Comparison of ENCODE assay signal across 12 cellular contexts in the genomic region with DNA sequence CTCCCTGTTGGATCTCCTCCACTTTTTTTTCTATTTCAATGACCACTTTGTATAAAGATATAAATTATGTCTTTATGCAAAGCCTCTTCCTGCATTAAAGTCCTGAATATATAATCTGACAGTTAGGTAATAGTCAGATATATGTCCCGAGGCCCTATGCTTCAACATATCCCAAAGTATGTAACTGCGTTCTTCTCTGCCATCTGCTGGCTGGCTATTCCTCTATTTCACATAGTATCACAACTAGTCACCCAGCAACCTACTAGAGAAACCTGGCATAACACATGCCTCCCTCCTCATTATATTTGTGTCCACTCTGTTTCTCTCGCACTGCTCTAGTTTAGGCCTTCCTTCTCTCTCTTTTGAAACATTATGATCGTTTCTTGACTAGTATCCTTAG.
DNase-seq lines count a peak whose midpoint lies in the region; TF ChIP-seq lines count a peak whose summit lies in the region.
"Had no signal": no experiment of that assay in that cellular context is flagged by ENCODE, and none has a peak within 500 bp of the region (broad histone marks: within the 10 kb centered on the region; RNA-seq: fewer than 3 reads in every experiment).

No MANE protein-coding gene starts in this region.

- H3K9ac ChIP-seq in mesendoderm (ENCODE audit: low read length), result no peak overlapping the region

- H3K36me3 ChIP-seq in mesendoderm (ENCODE audit: control insufficient read depth, insufficient read depth, low read length), result no peaks in the 10 kb centered on the region
- H3K36me3 ChIP-seq in tibial artery, result no peaks in the 10 kb centered on the region
- H3K36me3 ChIP-seq: prostate gland had no signal

- H3K4me3 ChIP-seq in mesendoderm (ENCODE audit: low read length) (no peak overlapping the region), tibial artery (no peak overlapping the region)
- H3K4me3 ChIP-seq: prostate gland had no signal

- H3K9me3 ChIP-seq in tibial artery, result no peaks in the 10 kb centered on the region
- H3K9me3 ChIP-seq: prostate gland had no signal

- H3K4ac ChIP-seq in mesendoderm (ENCODE audit: low read depth, low read length), result no peak overlapping the region

- peak; percentile 30; the same call in 1 of the 2 replicates for TF ChIP-seq CTCF in LNCAP (IDR thresholded peaks at IDR 0.05)
- TF ChIP-seq CTCF in tibial artery (IDR thresholded peaks at IDR 0.05), result no peak
- no peak for TF ChIP-seq CTCF in GM20000 (IDR thresholded peaks at IDR 0.05; ENCODE audit: extremely low read depth, missing control alignments)
- no peak for TF ChIP-seq CTCF in GM10248 (IDR thresholded peaks at IDR 0.05; ENCODE audit: control extremely low read depth, extremely low read depth, low read depth, missing control alignments)

- H3K18ac ChIP-seq in mesendoderm (ENCODE audit: low read length), result no peak overlapping the region

- intact Hi-C loops in tibial artery (cut with DNase I; ENCODE audit: low total_unique reads), result no loop called here

- no peak overlapping the region for H3K23ac ChIP-seq in mesendoderm (ENCODE audit: low read length)

- H4K5ac ChIP-seq in mesendoderm (ENCODE audit: low read length), result no peak overlapping the region

- no peak overlapping the region for H3K56ac ChIP-seq in mesendoderm (ENCODE audit: low read length)

- H3K79me2 ChIP-seq in mesendoderm (ENCODE audit: control insufficient read depth, insufficient read depth, low read length), result no peaks in the 10 kb centered on the region

- no peak overlapping the region for H2AK5ac ChIP-seq in mesendoderm (ENCODE audit: low read length)

- H3K4me1 ChIP-seq in mesendoderm (ENCODE audit: control insufficient read depth, low read depth, low read length) (no peaks in the 10 kb centered on the region), tibial artery (no peaks in the 10 kb centered on the region)
- H3K4me1 ChIP-seq: prostate gland had no signal

- H2BK15ac ChIP-seq in mesendoderm (replicated peaks; ENCODE audit: low read depth), result no peak overlapping the region

- WGBS in mesendoderm (ENCODE audit: extremely low coverage, insufficient coverage, low lambda C conversion rate), result no CpG with 5 or more reads among the region's 4 CpGs

- H3K27ac ChIP-seq in mesendoderm (ENCODE audit: low read depth, low read length), result no peak overlapping the region
- H3K27ac ChIP-seq in tibial artery, result no peak overlapping the region
- H3K27ac ChIP-seq: prostate gland had no signal

- DNase-seq in DMS153 (lab: John Stamatoyannopoulos, UW) (peak; percentile 24), RKO (ENCODE audit: low spot score) (peak; percentile 45), mesendoderm (peak; percentile 52), HEK293T (ENCODE audit: extremely low spot score) (no peak), tibial artery (no peak), GM20000 (ENCODE audit: low spot score) (no peak), GM10248 (ENCODE audit: extremely low spot score) (no peak)
- DNase-seq: activated B cell treated with CpG ODN at 0.5 μM for 24 hours, activated gamma-delta T cell, NCI-H2029 treated with DMSO at 0.1 percent for 48 hours had no signal

- POLR2A ChIA-PET in HEK293T (lab: Yijun Ruan, JAX), result no interaction called here
- POLR2A ChIA-PET in GM10248 (lab: Yijun Ruan, JAX), result no interaction called here

- no peak overlapping the region for H2BK120ac ChIP-seq in mesendoderm (ENCODE audit: low read depth, low read length)

- H3K79me1 ChIP-seq in mesendoderm (ENCODE audit: low read length), result no peaks in the 10 kb centered on the region

- H3K27me3 ChIP-seq in mesendoderm (ENCODE audit: insufficient read depth, low read length, poor library complexity), result no peaks in the 10 kb centered on the region
- H3K27me3 ChIP-seq in tibial artery, result no peaks in the 10 kb centered on the region

- no peak overlapping the region for H4K8ac ChIP-seq in mesendoderm (ENCODE audit: low read depth, low read length)

- H3K4me2 ChIP-seq in mesendoderm (ENCODE audit: low read length), result no peak overlapping the region

- H2BK5ac ChIP-seq in mesendoderm (ENCODE audit: low read length), result no peak overlapping the region

- CTCF ChIA-PET in HEK293T (lab: Yijun Ruan, JAX) (no interaction called here), GM10248 (lab: Yijun Ruan, JAX) (no interaction called here)

TF ChIP-seq in HEK293T, 16 proteins besides CTCF, POLR2A, EP300 and RAD21:
- TF ChIP-seq BHLHE40 (IDR thresholded peaks at IDR 0.05; ENCODE audit: borderline replicate concordance) (no peak), SUZ12 (IDR thresholded peaks at IDR 0.05) (no peak), ZNF384 (IDR thresholded peaks at IDR 0.05) (no peak), FOXM1 (IDR thresholded peaks at IDR 0.05; ENCODE audit: borderline replicate concordance) (no peak), CTBP1 (IDR thresholded peaks at IDR 0.05; ENCODE audit: borderline replicate concordance) (no peak), PKNOX1 (IDR thresholded peaks at IDR 0.05) (no peak), HDGF (IDR thresholded peaks at IDR 0.05; ENCODE audit: borderline replicate concordance) (no peak), SP1 (IDR thresholded peaks at IDR 0.05) (no peak), TARDBP (IDR thresholded peaks at IDR 0.05) (no peak), FOXK2 (IDR thresholded peaks at IDR 0.05) (no peak), FOXA1 (IDR thresholded peaks at IDR 0.05) (no peak), ELF4 (IDR thresholded peaks at IDR 0.05) (no peak), LEF1 (IDR thresholded peaks at IDR 0.05; ENCODE audit: borderline replicate concordance) (no peak), ARNT (IDR thresholded peaks at IDR 0.05) (no peak), NFRKB (IDR thresholded peaks at IDR 0.05) (no peak), L3MBTL2 (conservative IDR thresholded peaks at IDR 0.05) (no peak)
TF ChIP-seq in HEK293T: peak in this region for 0.

Comparison
In these comparisons a context has a peak if more than half of its experiments do, and no peak if none do; other contexts are left out.
1. DNase-seq: peak in DMS153 (single experiment), RKO (single experiment) and mesendoderm (single experiment); none in HEK293T (single experiment), tibial artery (0 of 2), GM20000 (single experiment) and GM10248 (single experiment).